ENCODE assay signal across 33 cellular contexts in genomic region chr6:162819284-162819683, GRCh38.
"Had no signal": no experiment of that assay in that cellular context is flagged by ENCODE, and none has a peak within 500 bp of the region (broad histone marks: within the 10 kb centered on the region; RNA-seq: fewer than 3 reads in every experiment).

No MANE protein-coding gene starts in this region.

- H3K9me3 ChIP-seq: adrenal gland, ascending aorta, body of pancreas, breast epithelium had no signal

- H3K4me1 ChIP-seq: adrenal gland, ascending aorta, body of pancreas, breast epithelium had no signal

- H3K27me3 ChIP-seq: adrenal gland, ascending aorta, body of pancreas, brain microvascular endothelial cell, breast epithelium, cardiac muscle cell had no signal

- ATAC-seq: activated naive CD4-positive, alpha-beta T cell treated with anti-CD3 and anti-CD28 coated beads, Interleukin-2, amount 50 U/mL, for 72 hours; activated naive CD8-positive, alpha-beta T cell treated with anti-CD3 and anti-CD28 coated beads, Interleukin-2, amount 50 U/mL, for 24 hours; activated T-cell treated with anti-CD3 and anti-CD28 coated beads, Interleukin-2, amount 50 U/mL, for 4 hours; activated T-cell treated with anti-CD3 and anti-CD28 coated beads, Interleukin-2, amount 50 U/mL, for 72 hours; activated T-helper 17 cell treated with anti-CD3 and anti-CD28 coated beads, Interleukin-2, amount 50 U/mL, for 72 hours; body of pancreas had no signal

- H3K36me3 ChIP-seq: adrenal gland, ascending aorta, brain microvascular endothelial cell, breast epithelium, cardiac muscle cell had no signal

- DNase-seq: activated effector memory CD4-positive, alpha-beta T cell treated with anti-CD3 and anti-CD28 coated beads, Interleukin-2, amount 50 U/mL, for 16 hours; activated effector memory CD4-positive, alpha-beta T cell treated with Interleukin-2 at 50 U/mL for 16 hours; activated gamma-delta T cell; activated gamma-delta T cell treated with Interleukin-2 at 50 U/mL for 16 hours; activated naive CD4-positive, alpha-beta T cell; activated naive CD4-positive, alpha-beta T cell treated with anti-CD3 and anti-CD28 coated beads for 36 hours; activated naive CD4-positive, alpha-beta T cell treated with anti-CD3 and anti-CD28 coated beads, Interleukin-2, amount 10 ng/mL, durations not matched to agents 7 days and 5 days; activated naive CD4-positive, alpha-beta T cell treated with anti-CD3 and anti-CD28 coated beads, Interleukin-2, amount 50 U/mL, for 16 hours; activated naive CD4-positive, alpha-beta T cell treated with Interleukin-2 at 50 U/mL for 16 hours; activated naive CD8-positive, alpha-beta T cell treated with anti-CD3 and anti-CD28 coated beads for 36 hours; activated naive CD8-positive, alpha-beta T cell treated with anti-CD3 and anti-CD28 coated beads, Interleukin-2, amount 10 ng/mL, durations not matched to agents 7 days and 5 days; activated naive CD8-positive, alpha-beta T cell treated with anti-CD3 and anti-CD28 coated beads, Interleukin-2, amount 50 U/mL, for 24 hours; activated T-cell treated with anti-CD3 and anti-CD28 coated beads, Interleukin-2, amount 50 U/mL, for 1 hour; activated T-cell treated with anti-CD3 and anti-CD28 coated beads, Interleukin-2, amount 50 U/mL, for 24 hours; activated T-cell treated with anti-CD3 and anti-CD28 coated beads, Interleukin-2, amount 50 U/mL, for 4 hours; activated T-cell treated with anti-CD3 and anti-CD28 coated beads, Interleukin-2, amount 50 U/mL, for 72 hours; adrenal gland; amniotic stem cell; amygdala; anterior cingulate cortex; aorta; body of pancreas; brain microvascular endothelial cell; caudate nucleus; central memory CD4-positive, alpha-beta T cell; cerebellar nuclear complex had no signal

- H3K27ac ChIP-seq: adrenal gland, ascending aorta, body of pancreas, brain microvascular endothelial cell, breast epithelium, cardiac muscle cell had no signal

- FAIRE-seq: astrocyte, bronchial epithelial cell had no signal

- H3K4me3 ChIP-seq: adrenal gland, ascending aorta, body of pancreas, breast epithelium, cardiac muscle cell had no signal
